8 cellular contexts compared by ENCODE assay signal in the genomic region with DNA sequence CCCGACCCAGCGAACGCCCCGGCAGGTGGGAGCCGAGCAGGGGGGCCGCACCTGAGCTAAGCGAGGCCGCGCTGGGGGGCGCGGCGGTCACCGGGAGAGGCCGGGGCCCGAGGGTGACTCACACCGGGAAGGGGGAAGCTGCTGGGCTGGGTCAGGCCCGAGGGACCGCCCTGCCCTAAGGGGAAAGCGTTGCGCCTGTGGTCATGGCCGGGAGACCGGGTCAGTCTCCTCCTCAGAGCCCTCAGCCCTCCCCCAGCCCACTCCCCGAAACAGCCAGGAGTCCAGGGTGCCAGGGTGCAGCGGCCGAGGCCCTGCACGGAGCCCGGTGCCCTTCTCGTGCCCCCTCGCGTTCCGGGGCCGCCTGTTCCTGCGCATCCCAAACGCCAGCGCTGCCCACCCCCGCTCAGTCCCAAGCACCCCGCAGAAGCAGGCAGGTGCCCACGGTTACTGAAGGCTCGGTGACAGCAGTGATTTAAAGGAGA. TPM values are rescaled to one million over a fixed set of nuclear protein-coding genes. Genes with fewer than 3 reads are reported as not detected.
DNase-seq lines count a peak whose midpoint lies in the region; ATAC-seq and TF ChIP-seq lines count a peak whose summit lies in the region.

No MANE protein-coding gene starts in this region.

- H2AFZ ChIP-seq in PC-3 (ENCODE audit: low read length) (peak overlapping the region; percentile 65), fibroblast of lung (ENCODE audit: low read length) (no peak overlapping the region), parathyroid adenoma (peak overlapping the region; percentile 64)

- H3K9me3 Mint-ChIP-seq in activated T-cell treated with anti-CD3 and anti-CD28 coated beads, Interleukin-2, amount 50 U/mL, for 24 hours, result no peaks in the 10 kb centered on the region

- no peak for DNase-seq in activated T-cell treated with anti-CD3 and anti-CD28 coated beads, Interleukin-2, amount 50 U/mL, for 24 hours
- DNase-seq in activated T-cell treated with anti-CD3 and anti-CD28 coated beads, Interleukin-2, amount 50 U/mL, for 1 hour, result no peak
- peak; percentile 51 for DNase-seq in PC-3
- DNase-seq in fibroblast of lung (ENCODE audit: low read depth in 2 of 2), result no peak
- no peak for DNase-seq in SKM-1 (lab: John Stamatoyannopoulos, UW; ENCODE audit: unreplicated experiment)
- no peak for DNase-seq in GM19238 (ENCODE audit: insufficient read length, low spot score)
- no peak for DNase-seq in NCI-H774 (lab: John Stamatoyannopoulos, UW)

- H3K36me3 Mint-ChIP-seq in activated T-cell treated with anti-CD3 and anti-CD28 coated beads, Interleukin-2, amount 50 U/mL, for 24 hours (ENCODE audit: low read depth), result peaks cover 14% of the 10 kb centered on the region

- no peaks in the 10 kb centered on the region for H3K9me2 ChIP-seq in PC-3 (replicated peaks; ENCODE audit: low read length)

- H3K4me3 ChIP-seq in PC-3 (ENCODE audit: low read length) (peak overlapping the region; percentile 71), fibroblast of lung (replicated peaks in 1 of 4; ENCODE audit: control extremely low read depth in 1 of 4, insufficient read depth in 1 of 4, low read depth in 3 of 4, low read length in 4 of 4) (peak overlapping the region in 2 of 4 experiments; percentile 41 to 85), parathyroid adenoma (ENCODE audit: low read depth, low read length) (peak overlapping the region; percentile 66)

- no peaks in the 10 kb centered on the region for H3K27me3 Mint-ChIP-seq in activated T-cell treated with anti-CD3 and anti-CD28 coated beads, Interleukin-2, amount 50 U/mL, for 24 hours

- H3K79me2 ChIP-seq in PC-3 (ENCODE audit: low read length) (peaks cover 22% of the 10 kb centered on the region), fibroblast of lung (ENCODE audit: control insufficient read depth, insufficient read depth, low read length) (peaks cover 2% of the 10 kb centered on the region), parathyroid adenoma (no peaks in the 10 kb centered on the region)

- BruUV-seq in PC-3 (replicated peaks; lab: Mats Ljungman, UMichigan), result no TSS peak

- H3K4me3 Mint-ChIP-seq in activated T-cell treated with anti-CD3 and anti-CD28 coated beads, Interleukin-2, amount 50 U/mL, for 24 hours, result peak overlapping the region; percentile 53

- H3K9me3 ChIP-seq in PC-3 (ENCODE audit: low read length) (no peaks in the 10 kb centered on the region), fibroblast of lung (ENCODE audit: control insufficient read depth, insufficient read depth, low read depth, low read length) (no peaks in the 10 kb centered on the region), parathyroid adenoma (ENCODE audit: control insufficient read depth, low read length) (no peaks in the 10 kb centered on the region)

- CTCF ChIA-PET in PC-3 (lab: Charles Lee), result interaction anchor here (0.7 kb wide), 1 partner anchor 17 kb away, joined by 4 read pairs; the partner anchor contains the start of gene ENTPD8

- H3F3A ChIP-seq in PC-3 (ENCODE audit: low read length, unreplicated experiment), result no peaks in the 10 kb centered on the region

- H3K9ac ChIP-seq in PC-3 (ENCODE audit: low read length), result peak overlapping the region; percentile 79
- H3K9ac ChIP-seq in fibroblast of lung (ENCODE audit: insufficient read depth, low read length), result no peak overlapping the region
- H3K9ac ChIP-seq in parathyroid adenoma, result peak overlapping the region; percentile 19

- ATAC-seq in PC-3, result peak; percentile 55

- TF ChIP-seq CTCF in PC-3 (conservative IDR thresholded peaks at IDR 0.05; ENCODE audit: low read depth, low read length) (no peak), fibroblast of lung (conservative IDR thresholded peaks at IDR 0.05 in 1 of 2, IDR thresholded peaks at IDR 0.05 in 1 of 2; ENCODE audit: low read depth in 1 of 2, low read length in 2 of 2) (no peak), parathyroid adenoma (IDR thresholded peaks at IDR 0.05) (no peak)

- H3K27me3 ChIP-seq in PC-3 (ENCODE audit: low read length), result no peaks in the 10 kb centered on the region
- no peaks in the 10 kb centered on the region for H3K27me3 ChIP-seq in fibroblast of lung (ENCODE audit: control insufficient read depth, insufficient read depth, low read length)
- no peaks in the 10 kb centered on the region for H3K27me3 ChIP-seq in parathyroid adenoma (ENCODE audit: control insufficient read depth, insufficient read depth, low read length)

- H3K27ac ChIP-seq in PC-3 (ENCODE audit: low read length) (peak overlapping the region; percentile 37; the same call in 1 of the 2 replicates), fibroblast of lung (ENCODE audit: insufficient read depth, low read length) (no peak overlapping the region), parathyroid adenoma (no peak overlapping the region)

- intact Hi-C loops in PC-3 (cut with micrococcal nuclease), result no loop called here

- H3K36me3 ChIP-seq in PC-3 (ENCODE audit: low read depth, low read length) (no peaks in the 10 kb centered on the region), fibroblast of lung (ENCODE audit: control insufficient read depth, insufficient read depth, low read length) (no peaks in the 10 kb centered on the region), parathyroid adenoma (ENCODE audit: control insufficient read depth, insufficient read depth, low read length) (no peaks in the 10 kb centered on the region)

- H4K20me1 ChIP-seq in PC-3 (ENCODE audit: low read length), result no peaks in the 10 kb centered on the region
- no peaks in the 10 kb centered on the region for H4K20me1 ChIP-seq in fibroblast of lung (ENCODE audit: control insufficient read depth, extremely low read depth, insufficient read depth, low read length)

- 0 out of 2 replicates have a peak, but pooled peaks cover 11% of the 10 kb centered on the region for H3K4me1 ChIP-seq in PC-3 (ENCODE audit: insufficient read depth, low read length)
- H3K4me1 ChIP-seq in fibroblast of lung (ENCODE audit: control insufficient read depth, extremely low read depth, insufficient read depth, low read length), result peaks cover 8% of the 10 kb centered on the region
- peaks cover 3% of the 10 kb centered on the region for H3K4me1 ChIP-seq in parathyroid adenoma

- peak overlapping the region; percentile 90 for H3K4me2 ChIP-seq in PC-3 (ENCODE audit: low read length)
- H3K4me2 ChIP-seq in fibroblast of lung (ENCODE audit: extremely low read depth, insufficient read depth, low read length), result peak overlapping the region; percentile 40
- H3K4me2 ChIP-seq in parathyroid adenoma (ENCODE audit: low read length), result peak overlapping the region; percentile 87

- H3K4me1 Mint-ChIP-seq in activated T-cell treated with anti-CD3 and anti-CD28 coated beads, Interleukin-2, amount 50 U/mL, for 24 hours (ENCODE audit: low read depth), result peaks cover 16% of the 10 kb centered on the region

- no peak overlapping the region for H3K27ac Mint-ChIP-seq in activated T-cell treated with anti-CD3 and anti-CD28 coated beads, Interleukin-2, amount 50 U/mL, for 24 hours

- POLR2A ChIA-PET in PC-3 (lab: Charles Lee; ENCODE audit: unreplicated experiment), result no interaction called here

RNA-seq across cellular contexts. Expression of gene NOXA1, which starts 0.7 kb away (rescaled TPM):
- 0.51 and 1.6 TPM in 2 replicates for total RNA-seq in PC-3 (2014; rRNA removed)
- total RNA-seq in fibroblast of lung, result 0.66 and 0.77 TPM in 2 replicates
- polyA plus RNA-seq in fibroblast of lung, result 0.08 TPM in 1 of 2 replicates, not detected in the other
- polyA plus RNA-seq in fibroblast of lung (2012), result 0.15 and 0.21 TPM in 2 replicates
- not detected in 2 replicates for polyA minus RNA-seq in fibroblast of lung (ENCODE audit: low replicate concordance)

RNA-seq across cellular contexts. Expression of gene EXD3, which starts 0.9 kb away (rescaled TPM):
- total RNA-seq in PC-3 (2014; rRNA removed) (1.9 and 3.1 TPM in 2 replicates), fibroblast of lung (7.4 and 13.0 TPM in 2 replicates)
- 1.7 and 2.6 TPM in 2 replicates for polyA plus RNA-seq in fibroblast of lung
- 5.6 and 7.2 TPM in 2 replicates for polyA plus RNA-seq in fibroblast of lung (2012)
- 2.4 and 6.2 TPM in 2 replicates for polyA minus RNA-seq in fibroblast of lung (ENCODE audit: low replicate concordance)

RNA-seq across cellular contexts. Expression of gene ENTPD8, which starts 17.3 kb away (rescaled TPM):
- total RNA-seq in PC-3 (2014; rRNA removed), result 0.17 TPM in 1 of 2 replicates, not detected in the other
- total RNA-seq in fibroblast of lung, result under 0.01 TPM in 1 of 2 replicates, not detected in the other
- polyA plus RNA-seq in fibroblast of lung, result not detected in 2 replicates
- polyA plus RNA-seq in fibroblast of lung (2012), result not detected in 2 replicates
- polyA minus RNA-seq in fibroblast of lung (ENCODE audit: low replicate concordance), result not detected in 2 replicates

RNA-seq across cellular contexts. Expression of gene NSMF, which starts 35.3 kb away (rescaled TPM):
- total RNA-seq in PC-3 (2014; rRNA removed), result 29.5 and 30.8 TPM in 2 replicates
- 10.8 and 13.4 TPM in 2 replicates for total RNA-seq in fibroblast of lung
- polyA plus RNA-seq in fibroblast of lung, result 15.0 and 22.8 TPM in 2 replicates
- polyA plus RNA-seq in fibroblast of lung (2012), result 24.7 and 26.0 TPM in 2 replicates
- polyA minus RNA-seq in fibroblast of lung (ENCODE audit: low replicate concordance), result 21.8 and 30.1 TPM in 2 replicates

Comparison
In these comparisons a context has a peak if more than half of its experiments do, and no peak if none do; other contexts are left out.
1. H3K4me2 ChIP-seq: peak in every context shown above with its lines; median percentile 90 in PC-3; 87 in parathyroid adenoma; 40 in fibroblast of lung.